ENCODE assay signal across 21 cellular contexts in the genomic region with DNA sequence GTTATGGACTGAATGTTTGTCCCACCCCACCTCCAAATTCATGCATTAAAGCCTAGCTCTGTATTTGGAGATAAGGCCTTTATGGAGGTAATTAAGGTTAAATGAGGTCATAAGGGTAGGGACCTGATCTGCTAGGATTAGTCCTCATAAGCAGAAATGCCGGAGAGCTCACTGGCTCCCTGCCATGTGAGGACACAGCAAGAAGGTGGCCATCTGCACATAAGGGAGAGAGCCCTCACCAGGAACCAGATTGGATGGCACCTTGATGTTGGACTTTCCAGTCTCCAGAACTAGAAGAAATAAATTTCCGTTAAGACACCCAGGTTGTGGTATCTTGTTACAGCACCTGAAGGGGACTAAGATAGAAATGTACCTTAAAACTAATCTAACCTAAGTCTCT.
DNase-seq lines count a peak whose midpoint lies in the region; TF ChIP-seq lines count a peak whose summit lies in the region.
"Had no signal": no experiment of that assay in that cellular context is flagged by ENCODE, and none has a peak within 500 bp of the region (broad histone marks: within the 10 kb centered on the region; RNA-seq: fewer than 3 reads in every experiment).

No MANE protein-coding gene starts in this region.

- no peak overlapping the region for H3K4me3 ChIP-seq in left ventricle myocardium inferior

- DNase-seq in DMS53 (lab: John Stamatoyannopoulos, UW): peak; percentile 25
- DNase-seq in DMS53 treated with DMSO at 0.1 percent for 48 hours (lab: John Stamatoyannopoulos, UW; ENCODE audit: unreplicated experiment): no peak
- DNase-seq in DMS 273 treated with DMSO at 0.1 percent for 48 hours (lab: John Stamatoyannopoulos, UW): peak; percentile 42
- peak; percentile 27 for DNase-seq in OCI-M1 (lab: John Stamatoyannopoulos, UW)
- no peak for DNase-seq in glutamatergic neuron
- DNase-seq in left ventricle myocardium inferior: no peak
- DNase-seq in amygdala (lab: John Stamatoyannopoulos, UW): no peak
- no peak for DNase-seq in endothelial cell (ENCODE audit: low spot score)
- DNase-seq: AML-193, GDM1, H9, Karpas-422, NCI-H1417 treated with DMSO at 0.1 percent for 48 hours, NCI-H1930, NCI-H2227 treated with DMSO at 0.1 percent for 48 hours, NCI-H510A treated with DMSO at 0.1 percent for 48 hours, PC-3, SW 1271 had no signal

- no peaks in the 10 kb centered on the region for H3K9me3 ChIP-seq in left ventricle myocardium inferior (replicated peaks)

- no peaks in the 10 kb centered on the region for H3K27me3 ChIP-seq in left ventricle myocardium inferior (ENCODE audit: low read depth)

- no peaks in the 10 kb centered on the region for H3K4me1 ChIP-seq in left ventricle myocardium inferior

- intact Hi-C loops in left ventricle myocardium inferior (cut with micrococcal nuclease): no loop called here

- peaks cover 5% of the 10 kb centered on the region for H3K27me3 Mint-ChIP-seq in glutamatergic neuron (ENCODE audit: unreplicated experiment)
- no peaks in the 10 kb centered on the region for H3K27me3 Mint-ChIP-seq in endothelial cell (ENCODE audit: unreplicated experiment)
- H3K27me3 Mint-ChIP-seq: IgD-negative memory B cell had no signal

- H3K36me3 ChIP-seq in left ventricle myocardium inferior: no peaks in the 10 kb centered on the region

- H3K4me1 Mint-ChIP-seq in glutamatergic neuron (ENCODE audit: low read depth, unreplicated experiment) (peaks cover 22% of the 10 kb centered on the region), endothelial cell (ENCODE audit: unreplicated experiment) (peaks cover 4% of the 10 kb centered on the region)
- H3K4me1 Mint-ChIP-seq: H9, IgD-negative memory B cell had no signal

- H3K27ac ChIP-seq in left ventricle myocardium inferior (replicated peaks): no peak overlapping the region
- H3K27ac ChIP-seq: 22Rv1 had no signal

- H3K36me3 Mint-ChIP-seq in glutamatergic neuron (ENCODE audit: unreplicated experiment): no peaks in the 10 kb centered on the region
- no peaks in the 10 kb centered on the region for H3K36me3 Mint-ChIP-seq in endothelial cell (ENCODE audit: low read depth, unreplicated experiment)
- H3K36me3 Mint-ChIP-seq: CD14-positive monocyte had no signal

- H3K4me3 Mint-ChIP-seq in glutamatergic neuron (ENCODE audit: unreplicated experiment) (no peak overlapping the region), endothelial cell (ENCODE audit: unreplicated experiment) (no peak overlapping the region)
- H3K4me3 Mint-ChIP-seq: CD14-positive monocyte, H9, IgD-negative memory B cell had no signal

- H3K9me3 Mint-ChIP-seq in glutamatergic neuron (ENCODE audit: unreplicated experiment) (peaks cover 8% of the 10 kb centered on the region), endothelial cell (ENCODE audit: unreplicated experiment) (no peaks in the 10 kb centered on the region)
- H3K9me3 Mint-ChIP-seq: H9 had no signal

- TF ChIP-seq CTCF in glutamatergic neuron (IDR thresholded peaks at IDR 0.05; ENCODE audit: partially characterized antibody, unreplicated experiment): no peak
- no peak for TF ChIP-seq CTCF in left ventricle myocardium inferior (IDR thresholded peaks at IDR 0.05; ENCODE audit: borderline replicate concordance)
- TF ChIP-seq CTCF in endothelial cell (IDR thresholded peaks at IDR 0.05; ENCODE audit: unreplicated experiment): no peak

- peak overlapping the region; percentile 74 for H3K27ac Mint-ChIP-seq in glutamatergic neuron (ENCODE audit: unreplicated experiment)
- H3K27ac Mint-ChIP-seq in endothelial cell (ENCODE audit: unreplicated experiment): no peak overlapping the region
- H3K27ac Mint-ChIP-seq: CD14-positive monocyte, H9, IgD-negative memory B cell had no signal

Comparison
In these comparisons a context has a peak if more than half of its experiments do, and no peak if none do; other contexts are left out.
1. DNase-seq: peak in DMS53 (single experiment), DMS 273 treated with DMSO at 0.1 percent for 48 hours (single experiment) and OCI-M1 (single experiment); none in DMS53 treated with DMSO at 0.1 percent for 48 hours (single experiment), glutamatergic neuron (single experiment), left ventricle myocardium inferior (single experiment), amygdala (0 of 56) and endothelial cell (single experiment).